In the genomic region with DNA sequence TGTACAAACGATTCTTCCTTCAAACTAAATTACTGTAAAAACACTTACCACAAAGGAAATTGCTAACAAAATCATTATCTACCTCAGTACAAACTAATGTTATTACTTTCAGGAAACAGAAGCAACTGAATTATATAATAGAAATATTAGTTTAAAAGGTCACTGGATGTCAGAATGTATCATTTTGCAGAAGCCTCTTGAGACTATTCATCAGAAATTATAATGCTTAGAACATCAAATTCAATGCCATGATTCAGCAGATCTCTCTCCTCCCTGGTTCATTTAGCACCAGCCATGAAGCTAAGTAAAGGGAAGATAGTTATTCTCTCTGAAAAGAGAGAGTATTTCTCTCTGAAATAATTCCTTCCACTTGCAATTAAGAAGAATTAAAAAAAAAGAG, we compare ENCODE assay signal across 20 cellular contexts.
"Had no signal": no experiment of that assay in that cellular context is flagged by ENCODE, and none has a peak within 500 bp of the region (broad histone marks: within the 10 kb centered on the region; RNA-seq: fewer than 3 reads in every experiment).

No MANE protein-coding gene starts in this region.

- H3K36me3 ChIP-seq: colonic mucosa, gastrocnemius medialis, left lung, neural progenitor cell, prostate gland, right atrium auricular region, stomach, thyroid gland had no signal

- H3K27ac ChIP-seq: colonic mucosa, epithelial cell of prostate, gastrocnemius medialis, left lung, neural progenitor cell, prostate gland, right atrium auricular region, stomach, thyroid gland had no signal

- H3K9me3 ChIP-seq: colonic mucosa, prostate gland, thyroid gland had no signal

- H3K4me2 ChIP-seq: neural progenitor cell, smooth muscle cell had no signal

- H3K4me1 ChIP-seq: colonic mucosa, gastrocnemius medialis, left lung, neural progenitor cell, prostate gland, right atrium auricular region, stomach, thyroid gland had no signal

- H2AFZ ChIP-seq: neural progenitor cell had no signal

- H3K27me3 ChIP-seq: colonic mucosa, gastrocnemius medialis, left lung, neural progenitor cell, right atrium auricular region, stomach, thyroid gland had no signal

- DNase-seq: colonic mucosa; effector CD8-positive, alpha-beta T cell; endodermal cell; foreskin fibroblast; gastrocnemius medialis; head of caudate nucleus; kidney; left lung; mesenchymal stem cell; naive thymus-derived CD4-positive, alpha-beta T cell; stimulated activated CD4-positive, alpha-beta T cell treated with anti-CD3 and anti-CD28 coated beads, Interleukin-2, amount 100 ng/mL, for 24 hours; stimulated activated CD4-positive, alpha-beta T cell treated with anti-CD3 and anti-CD28 coated beads, Interleukin-4, amount 100 ng/mL, for 24 hours; stimulated activated naive CD4-positive, alpha-beta T cell treated with Interleukin-2 at 50 U/mL for 16 hours; stomach; thyroid gland had no signal

- H3K4me3 ChIP-seq: colonic mucosa, gastrocnemius medialis, left lung, neural progenitor cell, prostate gland, right atrium auricular region, smooth muscle cell, stomach, thyroid gland had no signal

- H3K9ac ChIP-seq: neural progenitor cell had no signal
